ENCODE assay signal across 8 cellular contexts in the genomic region with DNA sequence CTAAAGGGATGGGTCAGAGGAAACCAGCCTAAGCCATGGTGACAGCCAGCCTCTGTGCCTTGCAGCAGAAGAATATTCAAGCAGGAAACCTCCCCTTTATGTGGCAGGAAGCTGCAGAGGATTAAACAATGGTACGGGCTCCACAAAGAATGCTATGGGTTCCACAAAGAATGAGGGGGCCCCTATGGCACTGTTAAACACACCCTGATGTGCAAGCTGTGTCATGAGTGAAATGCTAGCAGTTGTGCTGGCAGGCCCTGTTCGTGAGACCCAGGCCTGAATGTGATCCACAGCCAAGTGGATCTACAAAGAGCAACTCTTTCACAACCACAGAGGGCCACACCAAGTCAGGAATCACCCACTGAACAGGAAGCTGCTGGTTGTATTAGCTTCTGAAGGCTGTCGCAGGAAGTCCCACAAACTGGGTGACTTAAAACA.
DNase-seq lines count a peak whose midpoint lies in the region; ATAC-seq and TF ChIP-seq lines count a peak whose summit lies in the region.

No MANE protein-coding gene starts in this region.

- peaks cover 0 to 19% (median 7%) of the 10 kb centered on the region in 9 donors for H3K36me3 ChIP-seq in heart left ventricle
- peaks cover 0 to 33% of the 10 kb centered on the region in 2 donors for H3K36me3 ChIP-seq in left lung
- H3K36me3 ChIP-seq in upper lobe of left lung: peaks cover 0 to 12% (median 2%) of the 10 kb centered on the region in 4 donors

- H3K27me3 Mint-ChIP-seq in activated T-helper 2 cell treated with anti-CD3 and anti-CD28 coated beads, Interferon-gamma antibody, Interleukin-2, Interleukin-4, amounts not matched to agents 10 μg/mL and 5 μg/mL and 100 μg/mL, durations not matched to agents 14 hours and 24 hours and 36 hours (ENCODE audit: low read depth): no peaks in the 10 kb centered on the region

- no peaks in the 10 kb centered on the region for H3K9me3 Mint-ChIP-seq in activated T-helper 2 cell treated with anti-CD3 and anti-CD28 coated beads, Interferon-gamma antibody, Interleukin-2, Interleukin-4, amounts not matched to agents 10 μg/mL and 5 μg/mL and 100 μg/mL, durations not matched to agents 14 hours and 24 hours and 36 hours

- H3K27ac ChIP-seq in heart left ventricle (peak overlapping the region in 11 of 12 donors; percentile 2 to 86 (median 26)), left lung (peak overlapping the region; percentile 19 to 65), upper lobe of left lung (peak overlapping the region in 3 of 4 donors; percentile 27 to 60 (median 53))

- H3K9me3 ChIP-seq in heart left ventricle (no peaks in the 10 kb centered on the region), left lung (no peaks in the 10 kb centered on the region), upper lobe of left lung (no peaks in the 10 kb centered on the region)

- no peak for TF ChIP-seq EP300 in upper lobe of left lung (IDR thresholded peaks at IDR 0.05)

- H3K36me3 Mint-ChIP-seq in activated T-helper 2 cell treated with anti-CD3 and anti-CD28 coated beads, Interferon-gamma antibody, Interleukin-2, Interleukin-4, amounts not matched to agents 10 μg/mL and 5 μg/mL and 100 μg/mL, durations not matched to agents 14 hours and 24 hours and 36 hours (ENCODE audit: low read depth): peaks cover 31% of the 10 kb centered on the region

- H3K4me3 ChIP-seq in heart left ventricle (no peak overlapping the region), left lung (no peak overlapping the region), upper lobe of left lung (no peak overlapping the region)

- 26 to 55% (median 49%) methylated on average over 3 of the region's 3 CpGs for WGBS in heart left ventricle, 4 donors
- 25 to 35% methylated on average over 3 of the region's 3 CpGs for WGBS in upper lobe of left lung, 2 donors

- intact Hi-C loops in heart left ventricle (cut with DNase I): no loop called here
- intact Hi-C loops in Right ventricle myocardium superior (cut with DNase I): no loop called here
- intact Hi-C loops in activated T-helper 2 cell treated with anti-CD3 and anti-CD28 coated beads, Interferon-gamma antibody, Interleukin-2, Interleukin-4, amounts not matched to agents 10 μg/mL and 5 μg/mL and 100 μg/mL, durations not matched to agents 14 hours and 24 hours and 36 hours (cut with micrococcal nuclease): loop anchor here (5.0 kb wide), 1 partner anchor 36 kb away; no protein-coding TSS in a partner anchor
- intact Hi-C loops in left lung (cut with DNase I): no loop called here

- TF ChIP-seq POLR2A in heart left ventricle (IDR thresholded peaks at IDR 0.05): no peak
- no peak for TF ChIP-seq POLR2A in upper lobe of left lung (IDR thresholded peaks at IDR 0.05)

- H3K27ac Mint-ChIP-seq in activated T-helper 2 cell treated with anti-CD3 and anti-CD28 coated beads, Interferon-gamma antibody, Interleukin-2, Interleukin-4, amounts not matched to agents 10 μg/mL and 5 μg/mL and 100 μg/mL, durations not matched to agents 14 hours and 24 hours and 36 hours: peak overlapping the region; percentile 71

- peaks cover 40% of the 10 kb centered on the region for H3K4me1 Mint-ChIP-seq in activated T-helper 2 cell treated with anti-CD3 and anti-CD28 coated beads, Interferon-gamma antibody, Interleukin-2, Interleukin-4, amounts not matched to agents 10 μg/mL and 5 μg/mL and 100 μg/mL, durations not matched to agents 14 hours and 24 hours and 36 hours (ENCODE audit: low read depth)

- no peak overlapping the region for H3K4me3 Mint-ChIP-seq in activated T-helper 2 cell treated with anti-CD3 and anti-CD28 coated beads, Interferon-gamma antibody, Interleukin-2, Interleukin-4, amounts not matched to agents 10 μg/mL and 5 μg/mL and 100 μg/mL, durations not matched to agents 14 hours and 24 hours and 36 hours (ENCODE audit: low read depth)

- peak in 1 of 4 donors; percentile 13 for ATAC-seq in heart left ventricle
- ATAC-seq in Right ventricle myocardium superior (ENCODE audit: poor library complexity): no peak
- ATAC-seq in left lung: peak; percentile 9
- ATAC-seq in upper lobe of left lung (ENCODE audit: low FRiP score in 2 of 2): peak in 1 of 2 donors; percentile 54
- ATAC-seq in HG03159 (IDR thresholded peaks at IDR 0.05; ENCODE audit: unreplicated experiment): no peak

- H3K27me3 ChIP-seq in heart left ventricle (no peaks in the 10 kb centered on the region), left lung (no peaks in the 10 kb centered on the region), upper lobe of left lung (no peaks in the 10 kb centered on the region)

- H3K4me1 ChIP-seq in heart left ventricle (peaks cover 0 to 45% (median 17%) of the 10 kb centered on the region in 12 donors), left lung (peaks cover 0 to 21% of the 10 kb centered on the region in 2 donors), upper lobe of left lung (peaks cover 0 to 28% (median 19%) of the 10 kb centered on the region in 4 donors)

- no peak for TF ChIP-seq CTCF in heart left ventricle (IDR thresholded peaks at IDR 0.05)
- TF ChIP-seq CTCF in left lung (IDR thresholded peaks at IDR 0.05): no peak
- TF ChIP-seq CTCF in upper lobe of left lung (IDR thresholded peaks at IDR 0.05): no peak

- DNase-seq in heart left ventricle (no peak), Right ventricle myocardium superior (no peak), left lung (no peak), upper lobe of left lung (peak in 1 of 2 donors; percentile 38), NCI-H2107 (lab: John Stamatoyannopoulos, UW) (no peak), SHP77 treated with DMSO at 0.1 percent for 48 hours (lab: John Stamatoyannopoulos, UW) (no peak)
- DNase-seq in activated T-helper 2 cell treated with anti-CD3 and anti-CD28 coated beads, Interferon-gamma antibody, Interleukin-2, Interleukin-4, amounts not matched to agents 10 μg/mL and 5 μg/mL and 100 μg/mL, durations not matched to agents 14 hours and 24 hours and 36 hours (ENCODE audit: low spot score): peak; percentile 32
